In the genomic region with DNA sequence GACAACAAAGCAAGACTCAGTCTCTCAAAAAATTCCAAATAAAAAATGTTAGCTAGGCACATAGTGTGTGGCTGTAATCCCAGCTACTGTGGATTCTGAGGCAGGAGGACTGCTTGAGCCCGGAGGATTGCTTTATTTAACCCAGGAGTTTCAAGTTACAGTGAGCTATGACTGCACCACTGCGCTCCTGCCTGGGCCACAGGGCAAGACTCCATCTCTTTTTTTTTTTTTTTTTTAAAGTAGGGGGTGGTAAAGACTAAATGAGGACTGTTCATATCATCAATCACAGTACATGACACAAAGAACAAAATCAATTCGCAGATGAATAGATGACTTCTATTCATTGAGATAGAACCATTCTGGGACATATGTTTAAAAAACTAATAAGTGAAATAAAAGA, we compare ENCODE assay signal across 1 cellular context.
TF ChIP-seq lines count a peak whose summit lies in the region.

No MANE protein-coding gene starts in this region.

TF ChIP-seq in SK-N-SH treated with all-trans-retinoic acid at 6 μM for 48 hours, 23 proteins besides CTCF, POLR2A, EP300 and RAD21 (continued from another document):
- TF ChIP-seq TSHZ2 (CRISPR knock-in tag; IDR thresholded peaks at IDR 0.05) = no peak
- no peak for TF ChIP-seq ZNF8 (CRISPR knock-in tag; IDR thresholded peaks at IDR 0.05)
- no peak for TF ChIP-seq ZFP30 (CRISPR knock-in tag; IDR thresholded peaks at IDR 0.05)
- no peak for TF ChIP-seq PPARA (CRISPR knock-in tag; IDR thresholded peaks at IDR 0.05; ENCODE audit: borderline replicate concordance)
- no peak for TF ChIP-seq ISL1 (CRISPR knock-in tag; IDR thresholded peaks at IDR 0.05)
- TF ChIP-seq OSR1 (CRISPR knock-in tag; IDR thresholded peaks at IDR 0.05) = no peak
- no peak for TF ChIP-seq TOX (CRISPR knock-in tag; IDR thresholded peaks at IDR 0.05; ENCODE audit: borderline replicate concordance)
- no peak for TF ChIP-seq ZC3H10 (CRISPR knock-in tag; IDR thresholded peaks at IDR 0.05)
